In the genomic region with DNA sequence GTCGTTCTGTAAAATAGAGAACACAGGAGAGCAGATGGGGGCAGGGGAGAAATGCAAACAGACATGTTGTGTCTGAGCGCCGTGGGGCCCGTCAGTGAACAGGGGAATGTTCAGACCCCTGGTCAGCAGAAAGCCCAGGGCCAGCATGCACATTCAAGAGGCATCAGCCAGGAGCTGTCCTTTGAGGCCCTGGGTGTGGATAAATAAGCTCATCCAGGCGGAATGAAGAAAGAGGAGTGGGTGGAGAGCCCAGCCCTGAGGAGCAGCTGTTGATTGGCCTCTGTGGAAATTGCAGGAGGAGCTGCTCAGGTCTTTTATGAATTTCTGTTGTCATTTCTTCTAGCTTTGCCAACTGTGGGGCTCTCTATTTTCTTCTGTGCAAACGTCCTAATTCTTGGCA, we compare ENCODE assay signal across 32 cellular contexts. TPM values are rescaled to one million over a fixed set of nuclear protein-coding genes. Genes with fewer than 3 reads are reported as not detected.
DNase-seq lines count a peak whose midpoint lies in the region; ATAC-seq and TF ChIP-seq lines count a peak whose summit lies in the region.
"Had no signal": no experiment of that assay in that cellular context is flagged by ENCODE, and none has a peak within 500 bp of the region (broad histone marks: within the 10 kb centered on the region; RNA-seq: fewer than 3 reads in every experiment).

No MANE protein-coding gene starts in this region.

- no peak overlapping the region for H3K4me2 ChIP-seq in GM23338
- no peak overlapping the region for H3K4me2 ChIP-seq in PC-9
- H3K4me2 ChIP-seq: BLaER1, hepatocyte had no signal

- no peak overlapping the region for H3K27ac ChIP-seq in GM23338 (ENCODE audit: low read depth)
- no peak overlapping the region for H3K27ac ChIP-seq in PC-9
- H3K27ac ChIP-seq: BLaER1, gastrocnemius medialis, hepatocyte, neutrophil, psoas muscle, upper lobe of left lung had no signal

- H3K79me2 ChIP-seq in GM23338 (replicated peaks; ENCODE audit: insufficient read depth) (no peaks in the 10 kb centered on the region), PC-9 (ENCODE audit: low read depth) (no peaks in the 10 kb centered on the region)
- H3K79me2 ChIP-seq: hepatocyte had no signal

- TF ChIP-seq CTCF in GM23338 (conservative IDR thresholded peaks at IDR 0.05; ENCODE audit: low read depth in 2 of 2) (no peak), neural crest cell (conservative IDR thresholded peaks at IDR 0.05) (no peak), PC-9 (conservative IDR thresholded peaks at IDR 0.05) (no peak)

- H3K27me3 Mint-ChIP-seq in GM23338 (ENCODE audit: insufficient read depth, low read depth, poor library complexity) (peaks cover 8% of the 10 kb centered on the region), neural crest cell (ENCODE audit: low read depth) (no peaks in the 10 kb centered on the region)
- peaks cover 0 to 9% of the 10 kb centered on the region in 2 donors for H3K27me3 Mint-ChIP-seq in stimulated activated naive B cell treated with anti-CD40 and anti-IgM and Interleukin-4, amounts not matched to agents 10 μg/mL and 1 μg/mL and 100 μg/mL, for 72 hours
- H3K27me3 Mint-ChIP-seq: brain had no signal

- no peak overlapping the region for H3K27ac Mint-ChIP-seq in GM23338
- no peak overlapping the region for H3K27ac Mint-ChIP-seq in neural crest cell (ENCODE audit: unreplicated experiment)
- H3K27ac Mint-ChIP-seq in stimulated activated naive B cell treated with anti-CD40 and anti-IgM and Interleukin-4, amounts not matched to agents 10 μg/mL and 1 μg/mL and 100 μg/mL, for 72 hours = no peak overlapping the region
- H3K27ac Mint-ChIP-seq: activated CD4-positive, alpha-beta memory T cell treated with anti-CD3 and anti-CD28 coated beads, Interleukin-2, amount 10 ng/mL, durations not matched to agents 7 days and 5 days; memory B cell; stimulated activated effector memory CD8-positive, alpha-beta T cell treated with anti-CD3 and anti-CD28 coated beads, Interleukin-12 subunit alpha, Interleukin-12 subunit beta, amount 100 ng/mL, for 72 hours had no signal

- H3K9me3 ChIP-seq in PC-9 (ENCODE audit: insufficient read depth, low read depth) = no peaks in the 10 kb centered on the region
- H3K9me3 ChIP-seq: BLaER1, gastrocnemius medialis, neutrophil, psoas muscle, upper lobe of left lung had no signal

- CTCF ChIA-PET in PC-9 (lab: Charles Lee) = no interaction called here

- peak; percentile 55; the same call in 2 of the 3 replicates for ATAC-seq in GM23338
- ATAC-seq in stimulated activated naive B cell treated with anti-CD40 and anti-IgM and Interleukin-4, amounts not matched to agents 10 μg/mL and 1 μg/mL and 100 μg/mL, for 72 hours (replicated peaks) = no peak
- ATAC-seq: gastrocnemius medialis; HCT116; left colon; psoas muscle; stimulated activated effector memory CD8-positive, alpha-beta T cell treated with anti-CD3 and anti-CD28 coated beads, Interleukin-12 subunit alpha, Interleukin-12 subunit beta, amount 100 ng/mL, for 72 hours had no signal

- H3K27me3 ChIP-seq in GM23338 (ENCODE audit: insufficient read depth) (no peaks in the 10 kb centered on the region), H7 (ENCODE audit: control insufficient read depth, insufficient read depth, low read length) (no peaks in the 10 kb centered on the region), PC-9 (ENCODE audit: insufficient read depth, low read depth) (peaks cover 26% of the 10 kb centered on the region)
- H3K27me3 ChIP-seq: BLaER1, gastrocnemius medialis, hepatocyte, upper lobe of left lung had no signal

- no peak for DNase-seq in GM23338 (ENCODE audit: low spot score)
- peak; percentile 31 for DNase-seq in NCI-H146 (lab: John Stamatoyannopoulos, UW)
- peak; percentile 63 for DNase-seq in ecto neural progenitor cell (ENCODE audit: low spot score)
- peak; percentile 6 for DNase-seq in neural crest cell (ENCODE audit: low read depth, low spot score)
- no peak for DNase-seq in GDM1 (lab: John Stamatoyannopoulos, UW)
- no peak for DNase-seq in H7
- DNase-seq in stimulated activated naive B cell treated with anti-CD40 and anti-IgM and Interleukin-4, amounts not matched to agents 10 μg/mL and 1 μg/mL and 100 μg/mL, for 72 hours = no peak
- DNase-seq in PC-9 = no peak
- DNase-seq: activated CD4-positive, alpha-beta memory T cell treated with anti-CD3 and anti-CD28 coated beads, Interleukin-2, amount 10 ng/mL, durations not matched to agents 7 days and 5 days; activated CD8-positive, alpha-beta memory T cell treated with anti-CD3 and anti-CD28 coated beads, Interleukin-2, amount 50 U/mL, for 48 hours; activated naive CD4-positive, alpha-beta T cell treated with anti-CD3 and anti-CD28 coated beads, Interleukin-2, amount 50 U/mL, for 16 hours; amniotic stem cell; DMS153; gastrocnemius medialis; IMR-90; left colon; NCI-H187; NCI-H774; psoas muscle; stimulated activated CD4-positive, alpha-beta T cell treated with anti-CD3 and anti-CD28 coated beads, Interleukin-15, amount 100 ng/mL, for 24 hours; substantia nigra; SW 1271 had no signal

- peak overlapping the region; percentile 70; the same call in 1 of the 2 replicates for H2AFZ ChIP-seq in GM23338
- H2AFZ ChIP-seq in PC-9 = no peak overlapping the region
- H2AFZ ChIP-seq: hepatocyte had no signal

- H3K4me3 Mint-ChIP-seq in GM23338 (no peak overlapping the region), neural crest cell (no peak overlapping the region)
- H3K4me3 Mint-ChIP-seq in stimulated activated naive B cell treated with anti-CD40 and anti-IgM and Interleukin-4, amounts not matched to agents 10 μg/mL and 1 μg/mL and 100 μg/mL, for 72 hours = no peak overlapping the region
- H3K4me3 Mint-ChIP-seq: activated CD4-positive, alpha-beta memory T cell treated with anti-CD3 and anti-CD28 coated beads, Interleukin-2, amount 10 ng/mL, durations not matched to agents 7 days and 5 days; brain; memory B cell; stimulated activated effector memory CD8-positive, alpha-beta T cell treated with anti-CD3 and anti-CD28 coated beads, Interleukin-12 subunit alpha, Interleukin-12 subunit beta, amount 100 ng/mL, for 72 hours had no signal

- H3K4me1 ChIP-seq in GM23338 (ENCODE audit: insufficient read depth) = no peaks in the 10 kb centered on the region
- no peaks in the 10 kb centered on the region for H3K4me1 ChIP-seq in PC-9 (replicated peaks; ENCODE audit: insufficient read depth)
- H3K4me1 ChIP-seq: BLaER1 had no signal

- H3K36me3 ChIP-seq in GM23338 (ENCODE audit: insufficient read depth) = no peaks in the 10 kb centered on the region
- no peaks in the 10 kb centered on the region for H3K36me3 ChIP-seq in H7 (replicated peaks; ENCODE audit: control insufficient read depth, insufficient read depth, low read length)
- no peaks in the 10 kb centered on the region for H3K36me3 ChIP-seq in PC-9 (ENCODE audit: low read depth)
- H3K36me3 ChIP-seq: BLaER1, gastrocnemius medialis, neutrophil, upper lobe of left lung had no signal

- H3K4me1 Mint-ChIP-seq in GM23338 = peaks cover 14% of the 10 kb centered on the region
- H3K4me1 Mint-ChIP-seq in neural crest cell = peaks cover 18% of the 10 kb centered on the region
- H3K4me1 Mint-ChIP-seq in stimulated activated naive B cell treated with anti-CD40 and anti-IgM and Interleukin-4, amounts not matched to agents 10 μg/mL and 1 μg/mL and 100 μg/mL, for 72 hours = peaks cover 7 to 14% of the 10 kb centered on the region in 2 donors
- H3K4me1 Mint-ChIP-seq: activated CD4-positive, alpha-beta memory T cell treated with anti-CD3 and anti-CD28 coated beads, Interleukin-2, amount 10 ng/mL, durations not matched to agents 7 days and 5 days; stimulated activated effector memory CD8-positive, alpha-beta T cell treated with anti-CD3 and anti-CD28 coated beads, Interleukin-12 subunit alpha, Interleukin-12 subunit beta, amount 100 ng/mL, for 72 hours had no signal

- H3K9me3 Mint-ChIP-seq in GM23338 (no peaks in the 10 kb centered on the region; the same call in 2 of the 3 replicates), neural crest cell (no peaks in the 10 kb centered on the region)
- H3K9me3 Mint-ChIP-seq in stimulated activated naive B cell treated with anti-CD40 and anti-IgM and Interleukin-4, amounts not matched to agents 10 μg/mL and 1 μg/mL and 100 μg/mL, for 72 hours = no peaks in the 10 kb centered on the region
- H3K9me3 Mint-ChIP-seq: activated CD4-positive, alpha-beta memory T cell treated with anti-CD3 and anti-CD28 coated beads, Interleukin-2, amount 10 ng/mL, durations not matched to agents 7 days and 5 days; memory B cell; stimulated activated effector memory CD8-positive, alpha-beta T cell treated with anti-CD3 and anti-CD28 coated beads, Interleukin-12 subunit alpha, Interleukin-12 subunit beta, amount 100 ng/mL, for 72 hours had no signal

- intact Hi-C loops in PC-9 (cut with micrococcal nuclease; ENCODE audit: unreplicated experiment) = no loop called here

- H3K4me3 ChIP-seq in GM23338 (no peak overlapping the region), H7 (ENCODE audit: insufficient read depth, low read depth, low read length) (no peak overlapping the region), PC-9 (no peak overlapping the region)
- H3K4me3 ChIP-seq: BLaER1, gastrocnemius medialis, hepatocyte, psoas muscle, upper lobe of left lung had no signal

- H4K20me1 ChIP-seq in GM23338 (replicated peaks; ENCODE audit: insufficient read depth) = no peaks in the 10 kb centered on the region
- no peaks in the 10 kb centered on the region for H4K20me1 ChIP-seq in PC-9 (ENCODE audit: insufficient read depth)
- H4K20me1 ChIP-seq: BLaER1 had no signal

- BruUV-seq in PC-9 (replicated peaks; lab: Mats Ljungman, UMichigan) = no TSS peak

- H3F3A ChIP-seq in GM23338 (replicated peaks; ENCODE audit: low read depth) = peaks cover 4% of the 10 kb centered on the region; the same call in 1 of the 2 replicates
- no peaks in the 10 kb centered on the region for H3F3A ChIP-seq in PC-9 (ENCODE audit: insufficient read depth, low read depth)

- no peaks in the 10 kb centered on the region for H3K9me2 ChIP-seq in GM23338 (ENCODE audit: insufficient read depth)
- no peaks in the 10 kb centered on the region for H3K9me2 ChIP-seq in PC-9 (ENCODE audit: insufficient read depth)

- POLR2A ChIA-PET in PC-9 (lab: Charles Lee; ENCODE audit: unreplicated experiment) = no interaction called here

- H3K36me3 Mint-ChIP-seq in GM23338 (ENCODE audit: low read depth) = no peaks in the 10 kb centered on the region
- H3K36me3 Mint-ChIP-seq in neural crest cell (ENCODE audit: low read depth) = no peaks in the 10 kb centered on the region
- no peaks in the 10 kb centered on the region for H3K36me3 Mint-ChIP-seq in stimulated activated naive B cell treated with anti-CD40 and anti-IgM and Interleukin-4, amounts not matched to agents 10 μg/mL and 1 μg/mL and 100 μg/mL, for 72 hours
- H3K36me3 Mint-ChIP-seq: brain; memory B cell; stimulated activated effector memory CD8-positive, alpha-beta T cell treated with anti-CD3 and anti-CD28 coated beads, Interleukin-12 subunit alpha, Interleukin-12 subunit beta, amount 100 ng/mL, for 72 hours had no signal

RNA-seq across cellular contexts. Expression of gene CECR2, which starts 49.7 kb away (rescaled TPM):
- 106 and 110 TPM in 2 replicates for total RNA-seq in GM23338 (2014; rRNA removed; shearing (Covaris generic))
- 18.4 and 24.2 TPM in 2 replicates for polyA plus RNA-seq in GM23338 (2016; fragmentation: Nextera tagmentation; extraction: Ambion mirVana)
- total RNA-seq in neural crest cell (32.8 and 34.6 TPM in 2 replicates), PC-9 (2021) (not detected in 2 replicates)
- total RNA-seq in H7 (2014; rRNA removed; shearing (Covaris generic)) = 50.0 and 66.3 TPM in 2 replicates
- total RNA-seq: endothelial cell of umbilical vein, IMR-90 had no signal
- polyA plus RNA-seq: AG04450 had no signal

Comparison
In these comparisons a context has a peak if more than half of its experiments do, and no peak if none do; other contexts are left out.
1. DNase-seq: peak in NCI-H146 (single experiment), ecto neural progenitor cell (single experiment) and neural crest cell (single experiment); none in GM23338 (single experiment), GDM1 (single experiment), H7 (single experiment), stimulated activated naive B cell treated with anti-CD40 and anti-IgM and Interleukin-4, amounts not matched to agents 10 μg/mL and 1 μg/mL and 100 μg/mL, for 72 hours (single experiment) and PC-9 (0 of 2).
2. RNA of gene CECR2, which starts 49.7 kb away (total RNA-seq): 106 to 110 TPM in GM23338, 50.0 to 66.3 TPM in H7 and 32.8 to 34.6 TPM in neural crest cell; not detected in PC-9; every median in the first group is over 10 times any median in the second.